In genomic region chr10:23370106-23370505, GRCh38 we compare ENCODE assay signal across 12 cellular contexts. TPM values are rescaled to one million over a fixed set of nuclear protein-coding genes. Genes with fewer than 3 reads are reported as not detected.
DNase-seq lines count a peak whose midpoint lies in the region; ATAC-seq and TF ChIP-seq lines count a peak whose summit lies in the region.
"Had no signal": no experiment of that assay in that cellular context is flagged by ENCODE, and none has a peak within 500 bp of the region (broad histone marks: within the 10 kb centered on the region; RNA-seq: fewer than 3 reads in every experiment).

No MANE protein-coding gene starts in this region.

- peaks cover 44% of the 10 kb centered on the region for H3K4me1 ChIP-seq in CD4-positive, alpha-beta memory T cell (ENCODE audit: insufficient read depth, low read length)
- H3K4me1 ChIP-seq in HEK293 (ENCODE audit: control insufficient read depth, insufficient read depth, low read length), result 0 out of 2 replicates have a peak, but pooled peaks cover 5% of the 10 kb centered on the region
- H3K4me1 ChIP-seq: right lobe of liver had no signal

- H3K4me1 Mint-ChIP-seq in CD4-positive, alpha-beta memory T cell, result peaks cover 33 to 43% (median 37%) of the 10 kb centered on the region in 4 donors
- H3K4me1 Mint-ChIP-seq in activated naive CD8-positive, alpha-beta T cell treated with anti-CD3 and anti-CD28 coated beads, Interleukin-2, amount 50 U/mL, for 24 hours, result peaks cover 62% of the 10 kb centered on the region

- H3K4me3 Mint-ChIP-seq in CD4-positive, alpha-beta memory T cell, result peak overlapping the region in 2 of 8 donors; percentile 4 to 19
- no peak overlapping the region for H3K4me3 Mint-ChIP-seq in activated naive CD8-positive, alpha-beta T cell treated with anti-CD3 and anti-CD28 coated beads, Interleukin-2, amount 50 U/mL, for 24 hours
- H3K4me3 Mint-ChIP-seq: dendritic cell treated with granulocyte-macrophage colony-stimulating factor and Interleukin-4, amounts not matched to agents 40 ng/mL and 50 ng/mL, for 4 days had no signal

- H3K27me3 Mint-ChIP-seq in CD4-positive, alpha-beta memory T cell, result no peaks in the 10 kb centered on the region
- no peaks in the 10 kb centered on the region for H3K27me3 Mint-ChIP-seq in activated naive CD8-positive, alpha-beta T cell treated with anti-CD3 and anti-CD28 coated beads, Interleukin-2, amount 50 U/mL, for 24 hours

- no peak for DNase-seq in CD4-positive, alpha-beta memory T cell
- no peak for DNase-seq in activated naive CD8-positive, alpha-beta T cell treated with anti-CD3 and anti-CD28 coated beads, Interleukin-2, amount 50 U/mL, for 24 hours
- DNase-seq in myocyte (ENCODE audit: low read depth), result peak; percentile 81
- no peak for DNase-seq in NCI-H1694 treated with DMSO at 0.1 percent for 48 hours (lab: John Stamatoyannopoulos, UW)
- no peak for DNase-seq in hippocampal formation (lab: John Stamatoyannopoulos, UW)
- DNase-seq: COR-L47, NCI-H510A treated with DMSO at 0.1 percent for 48 hours, right lobe of liver, RPMI8226 had no signal

- peaks cover 0 to 2% (median 0%) of the 10 kb centered on the region in 8 donors for H3K9me3 Mint-ChIP-seq in CD4-positive, alpha-beta memory T cell
- H3K9me3 Mint-ChIP-seq in activated naive CD8-positive, alpha-beta T cell treated with anti-CD3 and anti-CD28 coated beads, Interleukin-2, amount 50 U/mL, for 24 hours, result peaks cover 5% of the 10 kb centered on the region
- H3K9me3 Mint-ChIP-seq: dendritic cell treated with granulocyte-macrophage colony-stimulating factor and Interleukin-4, amounts not matched to agents 40 ng/mL and 50 ng/mL, for 4 days had no signal

- no peaks in the 10 kb centered on the region for H3K36me3 Mint-ChIP-seq in CD4-positive, alpha-beta memory T cell
- no peaks in the 10 kb centered on the region for H3K36me3 Mint-ChIP-seq in activated naive CD8-positive, alpha-beta T cell treated with anti-CD3 and anti-CD28 coated beads, Interleukin-2, amount 50 U/mL, for 24 hours (ENCODE audit: low read depth)

- H3K36me3 ChIP-seq in CD4-positive, alpha-beta memory T cell (ENCODE audit: insufficient read depth, low read length), result no peaks in the 10 kb centered on the region
- H3K36me3 ChIP-seq in HEK293 (ENCODE audit: control insufficient read depth in 2 of 2, insufficient read depth in 1 of 2, low read length in 2 of 2), result no peaks in the 10 kb centered on the region
- H3K36me3 ChIP-seq: right lobe of liver had no signal

- H3K27ac Mint-ChIP-seq in CD4-positive, alpha-beta memory T cell, result peak overlapping the region in 5 of 7 donors; percentile 5 to 68 (median 42)
- peak overlapping the region; percentile 10 for H3K27ac Mint-ChIP-seq in activated naive CD8-positive, alpha-beta T cell treated with anti-CD3 and anti-CD28 coated beads, Interleukin-2, amount 50 U/mL, for 24 hours
- H3K27ac Mint-ChIP-seq: dendritic cell treated with granulocyte-macrophage colony-stimulating factor and Interleukin-4, amounts not matched to agents 40 ng/mL and 50 ng/mL, for 4 days had no signal

- no peaks in the 10 kb centered on the region for H3K27me3 ChIP-seq in CD4-positive, alpha-beta memory T cell (ENCODE audit: insufficient read depth, low read length)
- H3K27me3 ChIP-seq: right lobe of liver had no signal

- H3K9me3 ChIP-seq in CD4-positive, alpha-beta memory T cell (ENCODE audit: control insufficient read depth in 1 of 2, low read length in 2 of 2), result no peaks in the 10 kb centered on the region
- no peaks in the 10 kb centered on the region for H3K9me3 ChIP-seq in HEK293 (ENCODE audit: control insufficient read depth, insufficient read depth, low read depth, low read length)
- H3K9me3 ChIP-seq: right lobe of liver had no signal

- no peak overlapping the region for H3K27ac ChIP-seq in CD4-positive, alpha-beta memory T cell (ENCODE audit: low read depth, low read length)
- no peak overlapping the region for H3K27ac ChIP-seq in HEK293 (ENCODE audit: extremely low read depth, low read depth, low read length)
- H3K27ac ChIP-seq: right lobe of liver had no signal

- CTCF ChIA-PET in CD4-positive, alpha-beta memory T cell (lab: Charles Lee; ENCODE audit: partially characterized antibody), result no interaction called here
- CTCF ChIA-PET in HEK293 (lab: Yijun Ruan, JAX), result no interaction called here

- H3K4me3 ChIP-seq in CD4-positive, alpha-beta memory T cell (ENCODE audit: low read length in 2 of 2), result no peak overlapping the region
- no peak overlapping the region for H3K4me3 ChIP-seq in HEK293 (ENCODE audit: low read depth, low read length)
- H3K4me3 ChIP-seq: right lobe of liver had no signal

- intact Hi-C loops in CD4-positive, alpha-beta memory T cell (cut with micrococcal nuclease), result no loop called here

- POLR2A ChIA-PET in CD4-positive, alpha-beta memory T cell (lab: Charles Lee; ENCODE audit: partially characterized antibody), result interaction anchor here (1.2 kb wide), 1 partner anchor 70 kb away, joined by 4 read pairs; no protein-coding TSS in a partner anchor
- POLR2A ChIA-PET in HEK293 (lab: Yijun Ruan, JAX), result no interaction called here

- TF ChIP-seq CTCF in HEK293 (tag by site-specific recombination; IDR thresholded peaks at IDR 0.05), result no peak

- ATAC-seq in activated naive CD8-positive, alpha-beta T cell treated with anti-CD3 and anti-CD28 coated beads, Interleukin-2, amount 50 U/mL, for 24 hours, result no peak
- ATAC-seq in GM18858 (IDR thresholded peaks at IDR 0.05; ENCODE audit: unreplicated experiment), result no peak
- ATAC-seq: right lobe of liver had no signal

TF ChIP-seq in HEK293, 187 proteins besides CTCF, POLR2A, EP300 and RAD21 (continues in another document):
- peak; percentile 51; the same call in 1 of the 2 replicates for TF ChIP-seq ZNF629 (tag by site-specific recombination; IDR thresholded peaks at IDR 0.05)
- TF ChIP-seq YY2 (tag by site-specific recombination; IDR thresholded peaks at IDR 0.05), result no peak
- TF ChIP-seq ZNF639 (tag by site-specific recombination; IDR thresholded peaks at IDR 0.05), result no peak
- TF ChIP-seq ZNF175 (tag by site-specific recombination; IDR thresholded peaks at IDR 0.05), result no peak
- no peak for TF ChIP-seq ZNF362 (tag by site-specific recombination; IDR thresholded peaks at IDR 0.05)
- no peak for TF ChIP-seq ZNF354C (tag by site-specific recombination; IDR thresholded peaks at IDR 0.05; ENCODE audit: borderline replicate concordance, low read depth)
- no peak for TF ChIP-seq ZNF2 (tag by site-specific recombination; IDR thresholded peaks at IDR 0.05)

RNA-seq across cellular contexts. Expression of gene C10orf67, which starts 25.5 kb away (rescaled TPM):
- total RNA-seq in CD4-positive, alpha-beta memory T cell, result not detected
- under 1 TPM; 0.16 to 0.31 TPM for polyA plus RNA-seq in CD4-positive, alpha-beta memory T cell
- total RNA-seq in myocyte, result not detected in 2 replicates
- polyA plus RNA-seq in myocyte (2012), result not detected
- total RNA-seq: right lobe of liver had no signal
